Comparison of ENCODE assay signal across 8 cellular contexts in genomic region chr19:35030257-35031071, GRCh38. TPM values are rescaled to one million over a fixed set of nuclear protein-coding genes. Genes with fewer than 3 reads are reported as not detected.
A peak's percentile ranks its signal among the peaks of the same experiment; 100 is the strongest.
DNase-seq lines count a peak whose midpoint lies in the region; ATAC-seq, FAIRE-seq and TF ChIP-seq lines count a peak whose summit lies in the region.

SCN1B (plus strand) TSS chr19:35030470; CDS start chr19:35030821, 351 bp downstream.

- H3K4me1 ChIP-seq in right lobe of liver, result peaks cover 0 to 6% (median 0%) of the 10 kb centered on the region in 4 donors

- FAIRE-seq in D721Med (lab: Jason Lieb, UNC), result no peak

- H3K9me3 ChIP-seq in right lobe of liver, result no peaks in the 10 kb centered on the region

- intact Hi-C loops in right lobe of liver (cut with DNase I), result no loop called here

- peaks cover 0 to 4% (median 1%) of the 10 kb centered on the region in 4 donors for H3K36me3 ChIP-seq in right lobe of liver

- TF ChIP-seq CTCF in D721Med (IDR thresholded peaks at IDR 0.05; ENCODE audit: insufficient read depth, missing control alignments), result no peak
- peak in 1 of 4 donors; percentile 4 for TF ChIP-seq CTCF in right lobe of liver (IDR thresholded peaks at IDR 0.05)

- TF ChIP-seq POLR2A in right lobe of liver (IDR thresholded peaks at IDR 0.05), result peak; percentile 34

- DNase-seq in D721Med (ENCODE audit: insufficient read length, low spot score) (peak; percentile 76), LoVo (ENCODE audit: low spot score) (peak; percentile 76), dedifferentiated amniotic fluid mesenchymal stem cell (ENCODE audit: extremely low spot score) (peak; percentile 48), right lobe of liver (peak in 1 of 3 donors; percentile 78)
- DNase-seq in activated CD4-positive, alpha-beta T cell treated with anti-CD3 and anti-CD28 coated beads, Interleukin-2, amount 50 U/mL, for 1 hour, result peak; percentile 61
- peak in 2 of 3 donors; percentile 41 to 54 for DNase-seq in stimulated activated CD4-positive, alpha-beta T cell treated with anti-CD3 and anti-CD28 coated beads, TNF-alpha, amount 100 ng/mL, for 1 hour (ENCODE audit: low read depth in 3 of 3, low spot score in 1 of 3)

- no peaks in the 10 kb centered on the region for H3K27me3 ChIP-seq in right lobe of liver

- peak within 1 kb of the TSS; percentile 32 to 51 (median 40) for H3K4me3 ChIP-seq in right lobe of liver

- 0% methylated on average over 9 of the region's 118 CpGs for WGBS in right lobe of liver (ENCODE audit: insufficient coverage, low coverage, low lambda C conversion rate, missing lambda C conversion rate)

- no peak within 1 kb of the TSS for H3K27ac ChIP-seq in right lobe of liver

- peak; percentile 66 to 74 (median 72) for ATAC-seq in right lobe of liver
- ATAC-seq in GM21717 (IDR thresholded peaks at IDR 0.05; ENCODE audit: unreplicated experiment), result no peak
- no peak for ATAC-seq in GM19463 (IDR thresholded peaks at IDR 0.05; ENCODE audit: unreplicated experiment)

RNA-seq across cellular contexts. Expression of gene SCN1B, which starts in this region (rescaled TPM):
- 1 to 10 TPM; 2.6 to 4.9 (median 3.6) TPM for total RNA-seq in right lobe of liver

Comparison
In these comparisons a context has a peak if more than half of its experiments do, and no peak if none do; other contexts are left out.
1. ATAC-seq: peak in right lobe of liver (4 of 4); none in GM21717 (single experiment) and GM19463 (single experiment).